Comparison of ENCODE assay signal across 29 cellular contexts in genomic region chr2:163838890-163839289, GRCh38.
"Had no signal": no experiment of that assay in that cellular context is flagged by ENCODE, and none has a peak within 500 bp of the region (broad histone marks: within the 10 kb centered on the region; RNA-seq: fewer than 3 reads in every experiment).

No MANE protein-coding gene starts in this region.

- DNase-seq: hypothalamus; immature natural killer cell; kidney; left colon; left lung; lower lobe of right lung; mesendoderm; naive B cell; natural killer cell; nephron progenitor cell; occipital lobe; right lobe of liver; stimulated activated CD4-positive, alpha-beta T cell treated with anti-CD3 and anti-CD28 coated beads, Interleukin-1b, Interleukin-23, amount 100 ng/mL, for 48 hours; stimulated activated CD4-positive, alpha-beta T cell treated with anti-CD3 and anti-CD28 coated beads, Interleukin-2, amount 100 ng/mL, for 48 hours; stimulated activated naive B cell treated with anti-CD40 and anti-IgM and Interleukin-4, amounts not matched to agents 10 μg/mL and 1 μg/mL and 100 μg/mL, for 72 hours; stimulated activated naive CD8-positive, alpha-beta T cell treated with anti-CD3 and anti-CD28 coated beads, Interleukin-15, Interleukin-2, amounts not matched to agents 100 U/mL and 50 U/mL, for 24 hours; stomach; testis; thyroid gland; transverse colon; upper lobe of right lung had no signal

- H3K4me3 Mint-ChIP-seq: immature natural killer cell; mesothelial cell of epicardium; naive B cell; natural killer cell; nephron progenitor cell; neural progenitor cell; stimulated activated naive B cell treated with anti-CD40 and anti-IgM and Interleukin-4, amounts not matched to agents 10 μg/mL and 1 μg/mL and 100 μg/mL, for 72 hours had no signal

- H3K36me3 Mint-ChIP-seq: immature natural killer cell; mesothelial cell of epicardium; naive B cell; natural killer cell; neural progenitor cell; stimulated activated naive B cell treated with anti-CD40 and anti-IgM and Interleukin-4, amounts not matched to agents 10 μg/mL and 1 μg/mL and 100 μg/mL, for 72 hours had no signal

- H3K27ac Mint-ChIP-seq: immature natural killer cell; mesothelial cell of epicardium; naive B cell; natural killer cell; nephron progenitor cell; neural progenitor cell; stimulated activated naive B cell treated with anti-CD40 and anti-IgM and Interleukin-4, amounts not matched to agents 10 μg/mL and 1 μg/mL and 100 μg/mL, for 72 hours had no signal

- H3K27me3 Mint-ChIP-seq: naive B cell; stimulated activated naive B cell treated with anti-CD40 and anti-IgM and Interleukin-4, amounts not matched to agents 10 μg/mL and 1 μg/mL and 100 μg/mL, for 72 hours had no signal

- ATAC-seq: left colon; left lung; lower lobe of right lung; natural killer cell; right lobe of liver; stimulated activated naive B cell treated with anti-CD40 and anti-IgM and Interleukin-4, amounts not matched to agents 10 μg/mL and 1 μg/mL and 100 μg/mL, for 72 hours; stimulated activated naive CD8-positive, alpha-beta T cell treated with anti-CD3 and anti-CD28 coated beads, Interleukin-15, Interleukin-2, amounts not matched to agents 100 U/mL and 50 U/mL, for 24 hours; upper lobe of right lung had no signal

- H3K9me3 Mint-ChIP-seq: nephron progenitor cell; neural progenitor cell; stimulated activated naive B cell treated with anti-CD40 and anti-IgM and Interleukin-4, amounts not matched to agents 10 μg/mL and 1 μg/mL and 100 μg/mL, for 72 hours had no signal

- H3K27me3 ChIP-seq: left lung, neural progenitor cell, neutrophil, right atrium auricular region, right lobe of liver, stomach, testis, thyroid gland, transverse colon, upper lobe of right lung had no signal

- H3K36me3 ChIP-seq: left lung, lower lobe of right lung, neural progenitor cell, neutrophil, right atrium auricular region, right lobe of liver, stomach, thyroid gland, transverse colon, upper lobe of right lung had no signal

- H3K4me1 Mint-ChIP-seq: immature natural killer cell; naive B cell; natural killer cell; nephron progenitor cell; stimulated activated naive B cell treated with anti-CD40 and anti-IgM and Interleukin-4, amounts not matched to agents 10 μg/mL and 1 μg/mL and 100 μg/mL, for 72 hours had no signal

- H3K4me1 ChIP-seq: left lung, lower lobe of right lung, parathyroid adenoma, right atrium auricular region, right lobe of liver, stomach, testis, thyroid gland, transverse colon, upper lobe of right lung had no signal

- H3K9me3 ChIP-seq: left lung, lower lobe of right lung, neutrophil, right lobe of liver, stomach, testis, thyroid gland, transverse colon, upper lobe of right lung had no signal

- FAIRE-seq: islet of Langerhans, kidney, urothelium cell line had no signal

- H3K4me3 ChIP-seq: left lung, lower lobe of right lung, neural progenitor cell, right atrium auricular region, right lobe of liver, smooth muscle cell, stomach, testis, thyroid gland, transverse colon, upper lobe of right lung had no signal

- H3K27ac ChIP-seq: left lung, lower lobe of right lung, neural progenitor cell, neutrophil, parathyroid adenoma, right atrium auricular region, right lobe of liver, stomach, testis, thyroid gland, transverse colon, upper lobe of right lung had no signal
